31 cellular contexts compared by ENCODE assay signal in genomic region chr2:27520316-27520715, GRCh38. TPM values are rescaled to one million over a fixed set of nuclear protein-coding genes. Genes with fewer than 3 reads are reported as not detected.
DNase-seq lines count a peak whose midpoint lies in the region; ATAC-seq, FAIRE-seq and TF ChIP-seq lines count a peak whose summit lies in the region.
"Had no signal": no experiment of that assay in that cellular context is flagged by ENCODE, and none has a peak within 500 bp of the region (broad histone marks: within the 10 kb centered on the region; RNA-seq: fewer than 3 reads in every experiment).

No MANE protein-coding gene starts in this region.

- H3K79me2 ChIP-seq in HepG2 (ENCODE audit: insufficient read depth, low read length): no peaks in the 10 kb centered on the region

- FAIRE-seq in HepG2 (lab: Jason Lieb, UNC): peak; percentile 4
- FAIRE-seq: A204.1, GM12878, GM12892, GM18507 had no signal

- no peak for TF ChIP-seq RAD21 in HepG2 (CRISPR knock-in tag; IDR thresholded peaks at IDR 0.05)

- no peak overlapping the region for H3K4me3 ChIP-seq in esophagus muscularis mucosa
- no peak overlapping the region for H3K4me3 ChIP-seq in HepG2 (replicated peaks in 1 of 3; ENCODE audit: insufficient read depth in 1 of 3, low read depth in 2 of 3, low read length in 3 of 3)
- no peak overlapping the region for H3K4me3 ChIP-seq in right lobe of liver
- no peak overlapping the region for H3K4me3 ChIP-seq in thyroid gland (replicated peaks in 1 of 3)
- H3K4me3 ChIP-seq: BLaER1, GM12878 had no signal

- CTCF ChIA-PET in HepG2 (lab: Yijun Ruan, JAX; ENCODE audit: low intra/inter-chr PET ratio, low total read pairs) (no interaction called here), T-cell (lab: Charles Lee) (no interaction called here)

- H3K4me2 ChIP-seq in HepG2 (ENCODE audit: low read depth, low read length): no peak overlapping the region
- H3K4me2 ChIP-seq: BLaER1 had no signal

- POLR2A ChIA-PET in HepG2 (lab: Yijun Ruan, JAX) (no interaction called here), T-cell (lab: Charles Lee) (no interaction called here)

- 98% methylated on average over 2 of the region's 2 CpGs for WGBS in esophagus muscularis mucosa
- WGBS in HepG2 (ENCODE audit: low lambda C conversion rate): 94% methylated on average over 2 of the region's 2 CpGs
- 36% methylated on average over 2 of the region's 2 CpGs for whole genome bisulfite sequencing in right lobe of liver (ENCODE audit: insufficient coverage, low coverage, low lambda C conversion rate, missing lambda C conversion rate)
- 63 to 69% methylated on average over 2 of the region's 2 CpGs for WGBS in thyroid gland, 2 donors

- H3K4me1 ChIP-seq in esophagus muscularis mucosa (no peaks in the 10 kb centered on the region), HepG2 (ENCODE audit: insufficient read depth, low read length) (peaks cover 29% of the 10 kb centered on the region), right lobe of liver (peaks cover 0 to 18% (median 6%) of the 10 kb centered on the region in 4 donors), thyroid gland (no peaks in the 10 kb centered on the region)
- H3K4me1 ChIP-seq: BE2C, BLaER1 had no signal

- H3K27me3 ChIP-seq in esophagus muscularis mucosa (peaks cover 0 to 32% (median 0%) of the 10 kb centered on the region in 4 donors), HepG2 (ENCODE audit: control insufficient read depth in 1 of 2, insufficient read depth in 2 of 2, low read length in 2 of 2) (no peaks in the 10 kb centered on the region), right lobe of liver (no peaks in the 10 kb centered on the region), thyroid gland (no peaks in the 10 kb centered on the region)
- H3K27me3 ChIP-seq: BLaER1 had no signal

- in situ Hi-C loops in HepG2 (cut with HindIII; ENCODE audit: extremely low pct_ligation_motif_present, low pct_unique_long_range_greater_than_20kb): no loop called here

- DNase-seq in esophagus muscularis mucosa (ENCODE audit: extremely low spot score): peak; percentile 53
- DNase-seq in HepG2 (ENCODE audit: low spot score): no peak
- DNase-seq in right lobe of liver: peak; percentile 55 to 78 (median 73)
- peak; percentile 41 to 52 for DNase-seq in thyroid gland
- DNase-seq in T-cell: no peak
- no peak for DNase-seq in NCI-H2196 treated with DMSO at 0.1 percent for 48 hours (lab: John Stamatoyannopoulos, UW; ENCODE audit: unreplicated experiment)
- no peak for DNase-seq in NCI-H2029 (lab: John Stamatoyannopoulos, UW)
- no peak for DNase-seq in activated naive CD4-positive, alpha-beta T cell treated with anti-CD3 and anti-CD28 coated beads, Interleukin-2, amount 50 U/mL, for 72 hours (ENCODE audit: low spot score in 2 of 2)
- DNase-seq: 8988T; ACHN; BE2C; C1 segment of cervical spinal cord; CD4-positive, alpha-beta memory T cell; CD4-positive, CD25-positive, alpha-beta regulatory T cell; CD8-positive, alpha-beta memory T cell; COR-L47; DMS 273 treated with DMSO at 0.1 percent for 48 hours; DMS153; DMS53; DMS79; DND-41; EL; GDM1 had no signal

- intact Hi-C loops in esophagus muscularis mucosa (cut with DNase I): no loop called here
- intact Hi-C loops in HepG2 (cut with micrococcal nuclease; ENCODE audit: unreplicated experiment): no loop called here
- intact Hi-C loops in right lobe of liver (cut with DNase I): no loop called here
- intact Hi-C loops in thyroid gland (cut with DNase I): no loop called here

- no peak overlapping the region for H2AFZ ChIP-seq in HepG2 (ENCODE audit: low read length)

- no peaks in the 10 kb centered on the region for H4K20me1 ChIP-seq in HepG2 (ENCODE audit: insufficient read depth, low read length)
- H4K20me1 ChIP-seq: BLaER1 had no signal

- no peak overlapping the region for H3K4me3 Mint-ChIP-seq in T-cell
- H3K4me3 Mint-ChIP-seq: CD14-positive monocyte; CD4-positive, alpha-beta memory T cell; CD4-positive, CD25-positive, alpha-beta regulatory T cell; CD8-positive, alpha-beta memory T cell had no signal

- H3K9me3 ChIP-seq in esophagus muscularis mucosa (no peaks in the 10 kb centered on the region), HepG2 (ENCODE audit: low read length) (no peaks in the 10 kb centered on the region), right lobe of liver (no peaks in the 10 kb centered on the region), thyroid gland (no peaks in the 10 kb centered on the region)
- H3K9me3 ChIP-seq: BE2C, BLaER1 had no signal

- ATAC-seq in HepG2 (peak; percentile 17; the same call in 1 of the 3 replicates), right lobe of liver (peak; percentile 87 to 95 (median 91)), T-cell (replicated peaks in 1 of 4) (no peak)
- no peak for ATAC-seq in activated naive CD4-positive, alpha-beta T cell treated with anti-CD3 and anti-CD28 coated beads, Interleukin-2, amount 50 U/mL, for 72 hours
- ATAC-seq: GM12878 had no signal

- no peaks in the 10 kb centered on the region for H3K4me1 Mint-ChIP-seq in T-cell
- H3K4me1 Mint-ChIP-seq: CD14-positive monocyte; CD4-positive, alpha-beta memory T cell; CD4-positive, CD25-positive, alpha-beta regulatory T cell; CD8-positive, alpha-beta memory T cell had no signal

- no peak overlapping the region for H3K9ac ChIP-seq in HepG2 (ENCODE audit: insufficient read depth, low read depth, low read length)
- H3K9ac ChIP-seq: BLaER1 had no signal

- no TSS peak for BruUV-seq in HepG2 (replicated peaks; lab: Mats Ljungman, UMichigan)

- H3K36me3 ChIP-seq in esophagus muscularis mucosa: no peaks in the 10 kb centered on the region
- no peaks in the 10 kb centered on the region for H3K36me3 ChIP-seq in HepG2 (replicated peaks in 1 of 2; ENCODE audit: control insufficient read depth in 1 of 2, insufficient read depth in 2 of 2, low read length in 2 of 2)
- peaks cover 0 to 44% (median 15%) of the 10 kb centered on the region in 4 donors for H3K36me3 ChIP-seq in right lobe of liver
- H3K36me3 ChIP-seq in thyroid gland: no peaks in the 10 kb centered on the region
- H3K36me3 ChIP-seq: BE2C, BLaER1 had no signal

- no peaks in the 10 kb centered on the region for H3K36me3 Mint-ChIP-seq in T-cell
- no peaks in the 10 kb centered on the region for H3K36me3 Mint-ChIP-seq in activated naive CD4-positive, alpha-beta T cell treated with anti-CD3 and anti-CD28 coated beads, Interleukin-2, amount 50 U/mL, for 72 hours
- H3K36me3 Mint-ChIP-seq: CD14-positive monocyte; CD4-positive, alpha-beta memory T cell; CD4-positive, CD25-positive, alpha-beta regulatory T cell had no signal

- TF ChIP-seq EP300 in esophagus muscularis mucosa (IDR thresholded peaks at IDR 0.05) (no peak), HepG2 (IDR thresholded peaks at IDR 0.05; ENCODE audit: low read depth in 2 of 2, low read length in 2 of 2) (no peak), HepG2 (CRISPR knock-in tag; IDR thresholded peaks at IDR 0.05; ENCODE audit: borderline replicate concordance) (no peak)

- H3K27ac ChIP-seq in esophagus muscularis mucosa (replicated peaks in 1 of 4) (no peak overlapping the region), HepG2 (ENCODE audit: extremely low read length, insufficient read depth, low read length) (no peak overlapping the region), right lobe of liver (peak overlapping the region in 1 of 3 donors; percentile 19), thyroid gland (no peak overlapping the region)
- H3K27ac ChIP-seq: BLaER1 had no signal

- peaks cover 12 to 37% of the 10 kb centered on the region in 2 donors for H3K27me3 Mint-ChIP-seq in T-cell

- TF ChIP-seq POLR2A in esophagus muscularis mucosa (IDR thresholded peaks at IDR 0.05; ENCODE audit: low read depth): no peak
- TF ChIP-seq POLR2A in HepG2 (IDR thresholded peaks at IDR 0.05; ENCODE audit: insufficient read depth in 1 of 2, low read depth in 2 of 2, low read length in 2 of 2): no peak
- TF ChIP-seq POLR2A in right lobe of liver (IDR thresholded peaks at IDR 0.05): no peak
- TF ChIP-seq POLR2A in thyroid gland (IDR thresholded peaks at IDR 0.05): no peak

- H3K9me3 Mint-ChIP-seq in T-cell: no peaks in the 10 kb centered on the region
- H3K9me3 Mint-ChIP-seq in activated naive CD4-positive, alpha-beta T cell treated with anti-CD3 and anti-CD28 coated beads, Interleukin-2, amount 50 U/mL, for 72 hours: no peaks in the 10 kb centered on the region
- H3K9me3 Mint-ChIP-seq: CD4-positive, alpha-beta memory T cell; CD4-positive, CD25-positive, alpha-beta regulatory T cell; CD8-positive, alpha-beta memory T cell had no signal

- no peak overlapping the region for H3K27ac Mint-ChIP-seq in T-cell
- H3K27ac Mint-ChIP-seq in activated naive CD4-positive, alpha-beta T cell treated with anti-CD3 and anti-CD28 coated beads, Interleukin-2, amount 50 U/mL, for 72 hours: peak overlapping the region in 1 of 2 donors; percentile 80
- H3K27ac Mint-ChIP-seq: CD14-positive monocyte; CD4-positive, alpha-beta memory T cell; CD4-positive, CD25-positive, alpha-beta regulatory T cell; CD8-positive, alpha-beta memory T cell had no signal

- TF ChIP-seq CTCF in esophagus muscularis mucosa (IDR thresholded peaks at IDR 0.05) (no peak), HepG2 (CRISPR knock-in tag; IDR thresholded peaks at IDR 0.05) (no peak), right lobe of liver (IDR thresholded peaks at IDR 0.05) (no peak), thyroid gland (IDR thresholded peaks at IDR 0.05) (no peak)

RNA-seq across cellular contexts. Expression of gene GCKR, which starts 23.7 kb away (rescaled TPM):
- total RNA-seq in esophagus muscularis mucosa (under 1 TPM in 1 of 4 donors, not detected in 3; 0.23 TPM), HepG2 (2016; rRNA removed; fragmentation: Illumina TruSeq; extraction: Trizol) (6.9 and 15.2 TPM in 2 replicates), right lobe of liver (100 to 1,000 TPM in 4 of 6 experiments, 10 to 100 TPM in 2; 57.9 to 164 (median 115) TPM), thyroid gland (under 1 TPM in 1 of 4 donors, not detected in 3; 0.13 TPM), T-cell (under 1 TPM in 2 of 5 donors, not detected in 3; 0.23 to 0.28 TPM)
- 3.2 and 3.7 TPM in 2 replicates for total RNA-seq in HepG2 (2016; cell fraction: cytosol; rRNA removed; fragmentation: Illumina TruSeq; extraction: Trizol; ENCODE audit: low read depth)
- 6.0 and 16.1 TPM in 2 replicates for total RNA-seq in HepG2 (2016; cell fraction: insoluble cytoplasmic fraction; rRNA removed; fragmentation: Illumina TruSeq; extraction: Trizol)
- 2.4 and 3.5 TPM in 2 replicates for total RNA-seq in HepG2 (2016; cell fraction: membrane; rRNA removed; fragmentation: Illumina TruSeq; extraction: Trizol)
- 29.2 and 33.6 TPM in 2 replicates for total RNA-seq in HepG2 (2016; cell fraction: nucleus; rRNA removed; fragmentation: Illumina TruSeq; extraction: Trizol)
- 48.3 and 74.5 TPM in 2 replicates for polyA plus RNA-seq in HepG2 (2011; rRNA removed)
- polyA plus RNA-seq in HepG2 (2011; cell fraction: cytosol; rRNA removed): 11.2 and 16.4 TPM in 2 replicates
- polyA plus RNA-seq in HepG2 (2011; cell fraction: nucleus; rRNA removed): 238 and 360 TPM in 2 replicates
- 66.0 and 71.4 TPM in 2 replicates for polyA plus RNA-seq in HepG2 (2012)
- 0.67 and 0.96 TPM in 2 replicates for polyA plus RNA-seq in HepG2 (2016; cell fraction: cytosol; fragmentation: Illumina TruSeq; extraction: Trizol; ENCODE audit: low read depth)
- 3.8 and 5.0 TPM in 2 replicates for polyA plus RNA-seq in HepG2 (2016; cell fraction: insoluble cytoplasmic fraction; fragmentation: Illumina TruSeq; extraction: Trizol; ENCODE audit: low read depth)
- 1.5 and 1.7 TPM in 2 replicates for polyA plus RNA-seq in HepG2 (2016; cell fraction: membrane; fragmentation: Illumina TruSeq; extraction: Trizol; ENCODE audit: low read depth)
- polyA plus RNA-seq in HepG2 (2016; cell fraction: nucleus; fragmentation: Illumina TruSeq; extraction: Trizol; ENCODE audit: insufficient read depth, low read depth): 68.5 and 72.0 TPM in 2 replicates
- 30.6 TPM in 1 of 2 replicates, not detected in the other for polyA minus RNA-seq in HepG2 (2011; rRNA and poly(A)+ RNA removed; ENCODE audit: low replicate concordance)
- 1.9 and 7.5 TPM in 2 replicates for polyA minus RNA-seq in HepG2 (2011; cell fraction: cytosol; rRNA and poly(A)+ RNA removed)
- polyA minus RNA-seq in HepG2 (2011; cell fraction: nucleus; rRNA and poly(A)+ RNA removed): 88.6 and 140 TPM in 2 replicates
- not detected for total RNA-seq in activated naive CD4-positive, alpha-beta T cell treated with anti-CD3 and anti-CD28 coated beads, Interleukin-2, amount 50 U/mL, for 72 hours
- total RNA-seq: A673; CD4-positive, alpha-beta memory T cell; CD4-positive, CD25-positive, alpha-beta regulatory T cell; CD8-positive, alpha-beta memory T cell; G401; GM12878 had no signal
- polyA plus RNA-seq: CD14-positive monocyte; CD4-positive, alpha-beta memory T cell; CD4-positive, CD25-positive, alpha-beta regulatory T cell; CD8-positive, alpha-beta memory T cell; GM12878 had no signal

RNA-seq across cellular contexts. Expression of gene FNDC4, which starts 25.3 kb away (rescaled TPM):
- total RNA-seq in esophagus muscularis mucosa: 10 to 100 TPM in 2 of 4 donors, 1 to 10 TPM in 2; 3.3 to 12.6 (median 9.8) TPM
- 7.4 and 9.0 TPM in 2 replicates for total RNA-seq in HepG2 (2016; rRNA removed; fragmentation: Illumina TruSeq; extraction: Trizol)
- 18.3 and 18.6 TPM in 2 replicates for total RNA-seq in HepG2 (2016; cell fraction: cytosol; rRNA removed; fragmentation: Illumina TruSeq; extraction: Trizol; ENCODE audit: low read depth)
- total RNA-seq in HepG2 (2016; cell fraction: insoluble cytoplasmic fraction; rRNA removed; fragmentation: Illumina TruSeq; extraction: Trizol): 6.4 and 9.4 TPM in 2 replicates
- total RNA-seq in HepG2 (2016; cell fraction: membrane; rRNA removed; fragmentation: Illumina TruSeq; extraction: Trizol): 24.1 and 26.9 TPM in 2 replicates
- total RNA-seq in HepG2 (2016; cell fraction: nucleus; rRNA removed; fragmentation: Illumina TruSeq; extraction: Trizol): 4.9 and 6.0 TPM in 2 replicates
- 17.4 and 26.3 TPM in 2 replicates for polyA plus RNA-seq in HepG2 (2011; rRNA removed)
- 18.5 and 21.7 TPM in 2 replicates for polyA plus RNA-seq in HepG2 (2011; cell fraction: cytosol; rRNA removed)
- 25.5 and 37.4 TPM in 2 replicates for polyA plus RNA-seq in HepG2 (2011; cell fraction: nucleus; rRNA removed)
- 11.2 and 21.4 TPM in 2 replicates for polyA plus RNA-seq in HepG2 (2012)
- polyA plus RNA-seq in HepG2 (2016; cell fraction: cytosol; fragmentation: Illumina TruSeq; extraction: Trizol; ENCODE audit: low read depth): 25.4 and 28.1 TPM in 2 replicates
- polyA plus RNA-seq in HepG2 (2016; cell fraction: insoluble cytoplasmic fraction; fragmentation: Illumina TruSeq; extraction: Trizol; ENCODE audit: low read depth): 8.3 and 8.5 TPM in 2 replicates
- polyA plus RNA-seq in HepG2 (2016; cell fraction: membrane; fragmentation: Illumina TruSeq; extraction: Trizol; ENCODE audit: low read depth): 27.4 and 30.5 TPM in 2 replicates
- polyA plus RNA-seq in HepG2 (2016; cell fraction: nucleus; fragmentation: Illumina TruSeq; extraction: Trizol; ENCODE audit: insufficient read depth, low read depth): 11.5 and 13.8 TPM in 2 replicates
- 27.7 TPM in 1 of 2 replicates, not detected in the other for polyA minus RNA-seq in HepG2 (2011; rRNA and poly(A)+ RNA removed; ENCODE audit: low replicate concordance)
- 6.4 and 7.1 TPM in 2 replicates for polyA minus RNA-seq in HepG2 (2011; cell fraction: cytosol; rRNA and poly(A)+ RNA removed)
- polyA minus RNA-seq in HepG2 (2011; cell fraction: nucleus; rRNA and poly(A)+ RNA removed): 4.5 and 10.4 TPM in 2 replicates
- total RNA-seq in right lobe of liver: 100 to 1,000 TPM in 2 of 6 experiments, 10 to 100 TPM in 4; 29.9 to 123 (median 65.1) TPM
- 10 to 100 TPM in 1 of 4 donors, 1 to 10 TPM in 3; 4.0 to 17.7 (median 7.1) TPM for total RNA-seq in thyroid gland
- total RNA-seq in T-cell: under 1 TPM; 0.13 to 0.98 (median 0.50) TPM
- total RNA-seq in activated naive CD4-positive, alpha-beta T cell treated with anti-CD3 and anti-CD28 coated beads, Interleukin-2, amount 50 U/mL, for 72 hours: not detected
- total RNA-seq: CD4-positive, alpha-beta memory T cell had no signal
- polyA plus RNA-seq: CD14-positive monocyte; CD4-positive, CD25-positive, alpha-beta regulatory T cell; CD8-positive, alpha-beta memory T cell; GM12878 had no signal

RNA-seq across cellular contexts. Expression of gene IFT172, which starts 30.8 kb away (rescaled TPM):
- total RNA-seq in esophagus muscularis mucosa (10 to 100 TPM; 12.1 to 29.7 (median 25.0) TPM), HepG2 (2016; rRNA removed; fragmentation: Illumina TruSeq; extraction: Trizol) (17.0 and 21.6 TPM in 2 replicates), right lobe of liver (10 to 100 TPM in 1 of 6 experiments, 1 to 10 TPM in 5; 4.4 to 11.5 (median 6.2) TPM), thyroid gland (10 to 100 TPM; 30.9 to 56.8 (median 43.7) TPM), T-cell (10 to 100 TPM; 14.6 to 25.3 (median 17.3) TPM)
- 5.1 and 5.9 TPM in 2 replicates for total RNA-seq in HepG2 (2016; cell fraction: cytosol; rRNA removed; fragmentation: Illumina TruSeq; extraction: Trizol; ENCODE audit: low read depth)
- 15.4 and 22.8 TPM in 2 replicates for total RNA-seq in HepG2 (2016; cell fraction: insoluble cytoplasmic fraction; rRNA removed; fragmentation: Illumina TruSeq; extraction: Trizol)
- 4.1 and 7.4 TPM in 2 replicates for total RNA-seq in HepG2 (2016; cell fraction: membrane; rRNA removed; fragmentation: Illumina TruSeq; extraction: Trizol)
- 24.2 and 27.6 TPM in 2 replicates for total RNA-seq in HepG2 (2016; cell fraction: nucleus; rRNA removed; fragmentation: Illumina TruSeq; extraction: Trizol)
- 30.7 and 35.7 TPM in 2 replicates for polyA plus RNA-seq in HepG2 (2011; rRNA removed)
- polyA plus RNA-seq in HepG2 (2011; cell fraction: cytosol; rRNA removed): 11.2 and 12.0 TPM in 2 replicates
- polyA plus RNA-seq in HepG2 (2011; cell fraction: nucleus; rRNA removed): 122 and 159 TPM in 2 replicates
- 21.4 and 26.2 TPM in 2 replicates for polyA plus RNA-seq in HepG2 (2012)
- 0.88 and 1.3 TPM in 2 replicates for polyA plus RNA-seq in HepG2 (2016; cell fraction: cytosol; fragmentation: Illumina TruSeq; extraction: Trizol; ENCODE audit: low read depth)
- 8.0 and 8.4 TPM in 2 replicates for polyA plus RNA-seq in HepG2 (2016; cell fraction: insoluble cytoplasmic fraction; fragmentation: Illumina TruSeq; extraction: Trizol; ENCODE audit: low read depth)
- polyA plus RNA-seq in HepG2 (2016; cell fraction: membrane; fragmentation: Illumina TruSeq; extraction: Trizol; ENCODE audit: low read depth): 2.2 and 2.6 TPM in 2 replicates
- 41.9 and 42.9 TPM in 2 replicates for polyA plus RNA-seq in HepG2 (2016; cell fraction: nucleus; fragmentation: Illumina TruSeq; extraction: Trizol; ENCODE audit: insufficient read depth, low read depth)
- 30.2 and 40.9 TPM in 2 replicates for polyA minus RNA-seq in HepG2 (2011; rRNA and poly(A)+ RNA removed; ENCODE audit: low replicate concordance)
- 8.0 and 9.8 TPM in 2 replicates for polyA minus RNA-seq in HepG2 (2011; cell fraction: cytosol; rRNA and poly(A)+ RNA removed)
- polyA minus RNA-seq in HepG2 (2011; cell fraction: nucleus; rRNA and poly(A)+ RNA removed): 76.2 and 89.9 TPM in 2 replicates
- 10 to 100 TPM; 15.8 to 16.4 TPM for total RNA-seq in activated naive CD4-positive, alpha-beta T cell treated with anti-CD3 and anti-CD28 coated beads, Interleukin-2, amount 50 U/mL, for 72 hours

Comparison
In these comparisons a context has a peak if more than half of its experiments do, and no peak if none do; other contexts are left out.
1. DNase-seq: peak in esophagus muscularis mucosa (single experiment), right lobe of liver (3 of 3) and thyroid gland (2 of 2); none in HepG2 (single experiment), T-cell (0 of 34), NCI-H2196 treated with DMSO at 0.1 percent for 48 hours (single experiment), NCI-H2029 (single experiment) and activated naive CD4-positive, alpha-beta T cell treated with anti-CD3 and anti-CD28 coated beads, Interleukin-2, amount 50 U/mL, for 72 hours (0 of 2).
2. ATAC-seq: peak in HepG2 (single experiment) and right lobe of liver (4 of 4); none in T-cell (0 of 4) and activated naive CD4-positive, alpha-beta T cell treated with anti-CD3 and anti-CD28 coated beads, Interleukin-2, amount 50 U/mL, for 72 hours (0 of 2).